Comparison of ENCODE assay signal across 10 cellular contexts in the genomic region with DNA sequence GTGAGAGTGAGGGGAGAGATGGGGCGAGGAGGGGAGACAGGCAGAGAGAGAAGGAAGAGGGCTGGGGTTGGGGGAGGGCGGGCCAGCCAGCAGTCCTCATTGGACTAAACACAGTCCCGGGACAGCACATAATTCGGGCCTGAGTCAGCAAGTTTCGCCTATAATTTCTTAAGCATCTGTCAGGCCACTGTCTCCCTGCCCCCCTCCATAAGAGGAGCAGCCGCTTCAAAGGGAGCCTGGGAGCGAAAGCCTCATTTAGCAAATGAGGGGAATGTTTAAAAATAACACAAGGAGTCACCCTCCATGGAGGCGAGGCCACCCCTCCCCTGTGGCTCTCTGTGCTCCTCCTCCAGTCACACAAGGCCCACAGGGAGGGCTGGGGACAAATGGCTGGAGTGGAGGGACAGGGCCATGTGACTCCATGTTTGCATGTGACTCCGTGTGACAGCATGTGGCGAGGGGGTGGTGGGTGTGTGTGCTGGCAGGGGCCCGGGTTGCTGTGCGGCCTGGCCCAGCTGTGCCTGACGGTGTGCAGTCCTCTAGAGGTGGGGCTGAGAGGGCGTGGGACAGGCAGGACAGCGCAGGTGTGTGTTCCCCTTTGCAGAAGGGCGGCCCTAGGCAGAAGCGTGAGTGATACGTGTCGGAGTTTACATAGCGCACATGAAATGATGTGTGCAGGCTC.
A peak's percentile ranks its signal among the peaks of the same experiment; 100 is the strongest.
DNase-seq lines count a peak whose midpoint lies in the region; ATAC-seq and TF ChIP-seq lines count a peak whose summit lies in the region.
"Had no signal": no experiment of that assay in that cellular context is flagged by ENCODE, and none has a peak within 500 bp of the region (broad histone marks: within the 10 kb centered on the region; RNA-seq: fewer than 3 reads in every experiment).

No MANE protein-coding gene starts in this region.

- POLR2A ChIA-PET in PC-3 (lab: Charles Lee; ENCODE audit: unreplicated experiment) = no interaction called here

- TF ChIP-seq CTCF in PC-3 (conservative IDR thresholded peaks at IDR 0.05; ENCODE audit: low read depth, low read length) = no peak

- no peaks in the 10 kb centered on the region for H4K20me1 ChIP-seq in PC-3 (ENCODE audit: low read length)

- ATAC-seq in PC-3 (no peak), sciatic nerve (peak; percentile 35), GM18868 (IDR thresholded peaks at IDR 0.05; ENCODE audit: unreplicated experiment) (no peak)
- ATAC-seq: activated CD8-positive, alpha-beta memory T cell treated with anti-CD3 and anti-CD28 coated beads, Interleukin-2, amount 10 ng/mL, durations not matched to agents 7 days and 5 days had no signal

- H3F3A ChIP-seq in PC-3 (ENCODE audit: low read length, unreplicated experiment) = no peaks in the 10 kb centered on the region

- intact Hi-C loops in PC-3 (cut with micrococcal nuclease) = no loop called here
- intact Hi-C loops in head of caudate nucleus (cut with DNase I) = no loop called here
- intact Hi-C loops in sciatic nerve (cut with DNase I) = no loop called here

- peak; percentile 23 for DNase-seq in GOT3 (lab: John Stamatoyannopoulos, UW)
- DNase-seq in PC-3 = peak; percentile 17
- peak in 29 of 42 donors; percentile 34 to 83 (median 52) for DNase-seq in head of caudate nucleus
- no peak for DNase-seq in sciatic nerve (ENCODE audit: low spot score)
- no peak for DNase-seq in stimulated activated CD4-positive, alpha-beta T cell treated with anti-CD3 and anti-CD28 coated beads, Interleukin-12 subunit alpha, Interleukin-12 subunit beta, amount 100 ng/mL, for 4 hours
- no peak for DNase-seq in activated CD4-positive, CD25-positive, alpha-beta regulatory T cell (lab: John Stamatoyannopoulos, UW)
- DNase-seq in mesenteric fat pad (ENCODE audit: low spot score) = no peak
- DNase-seq: activated CD8-positive, alpha-beta memory T cell treated with anti-CD3 and anti-CD28 coated beads, Interleukin-2, amount 10 ng/mL, durations not matched to agents 7 days and 5 days; NCI-H2081 had no signal

- H3K79me2 ChIP-seq in PC-3 (ENCODE audit: low read length) = no peaks in the 10 kb centered on the region

- H3K9ac ChIP-seq in PC-3 (ENCODE audit: low read length) = no peak overlapping the region

- CTCF ChIA-PET in PC-3 (lab: Charles Lee) = no interaction called here

- H3K9me3 ChIP-seq in PC-3 (ENCODE audit: low read length) = no peaks in the 10 kb centered on the region

- no peaks in the 10 kb centered on the region for H3K9me2 ChIP-seq in PC-3 (replicated peaks; ENCODE audit: low read length)

- no peak overlapping the region for H2AFZ ChIP-seq in PC-3 (ENCODE audit: low read length)

- H3K36me3 ChIP-seq in PC-3 (ENCODE audit: low read depth, low read length) = no peaks in the 10 kb centered on the region

- no peaks in the 10 kb centered on the region for H3K4me1 ChIP-seq in PC-3 (ENCODE audit: insufficient read depth, low read length)

- BruUV-seq in PC-3 (replicated peaks; lab: Mats Ljungman, UMichigan) = no TSS peak

- H3K4me2 ChIP-seq in PC-3 (ENCODE audit: low read length) = no peak overlapping the region

- no peaks in the 10 kb centered on the region for H3K27me3 ChIP-seq in PC-3 (ENCODE audit: low read length)

- H3K4me3 ChIP-seq in PC-3 (ENCODE audit: low read length) = no peak overlapping the region

- H3K27ac ChIP-seq in PC-3 (ENCODE audit: low read length) = no peak overlapping the region

Comparison
In these comparisons a context has a peak if more than half of its experiments do, and no peak if none do; other contexts are left out.
1. DNase-seq: peak in GOT3 (single experiment), PC-3 (single experiment) and head of caudate nucleus (29 of 42); none in sciatic nerve (single experiment), stimulated activated CD4-positive, alpha-beta T cell treated with anti-CD3 and anti-CD28 coated beads, Interleukin-12 subunit alpha, Interleukin-12 subunit beta, amount 100 ng/mL, for 4 hours (single experiment), activated CD4-positive, CD25-positive, alpha-beta regulatory T cell (0 of 4) and mesenteric fat pad (single experiment).